In the genomic region with DNA sequence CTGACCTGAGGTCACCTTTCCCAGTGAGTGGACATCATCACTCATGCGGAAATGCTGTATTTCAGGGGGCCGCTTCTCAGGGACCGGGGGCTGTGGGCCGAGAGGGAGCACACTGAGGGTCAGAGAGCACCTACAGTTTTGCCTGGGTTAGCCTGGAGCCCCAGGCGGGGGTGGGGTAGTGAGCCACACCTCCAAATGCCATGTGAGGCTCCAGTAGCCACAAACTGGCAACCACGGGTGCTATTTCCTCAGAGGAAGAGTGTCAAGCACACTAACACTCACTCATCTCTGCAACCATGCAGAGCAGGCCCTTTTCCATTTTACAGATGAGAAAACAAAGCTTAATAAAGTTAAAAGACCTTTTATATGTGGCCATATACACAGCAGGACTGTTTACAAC, we compare ENCODE assay signal across 16 cellular contexts. TPM values are rescaled to one million over a fixed set of nuclear protein-coding genes. Genes with fewer than 3 reads are reported as not detected.
DNase-seq lines count a peak whose midpoint lies in the region; ATAC-seq, FAIRE-seq and TF ChIP-seq lines count a peak whose summit lies in the region.
"Had no signal": no experiment of that assay in that cellular context is flagged by ENCODE, and none has a peak within 500 bp of the region (broad histone marks: within the 10 kb centered on the region; RNA-seq: fewer than 3 reads in every experiment).

No MANE protein-coding gene starts in this region.

- no peaks in the 10 kb centered on the region for H3K9me2 ChIP-seq in GM23248 (ENCODE audit: insufficient read depth)

- WGBS in GM23248 (ENCODE audit: low coverage in 1 of 2, low lambda C conversion rate in 2 of 2, missing lambda C conversion rate in 2 of 2), 2 experiments, result 77 to 87% methylated on average over 6 of the region's 6 CpGs

- ATAC-seq in stimulated activated effector memory CD8-positive, alpha-beta T cell treated with anti-CD3 and anti-CD28 coated beads, Interleukin-12 subunit alpha, Interleukin-12 subunit beta, amount 100 ng/mL, for 72 hours, result no peak
- ATAC-seq: SK-N-SH treated with all-trans-retinoic acid at 6 μM for 48 hours had no signal

- H3K9me3 ChIP-seq in BLaER1 treated with 17β-estradiol and CSF1 and Interleukin-3, amounts not matched to agents 10 nM and 100 nM (replicated peaks in 1 of 11), result no peaks in the 10 kb centered on the region
- H3K9me3 ChIP-seq in kidney (ENCODE audit: control insufficient read depth in 1 of 2, low read length in 2 of 2) (no peaks in the 10 kb centered on the region), GM23248 (ENCODE audit: low read depth) (no peaks in the 10 kb centered on the region)

- peaks cover 71 to 87% (median 82%) of the 10 kb centered on the region in 11 experiments for H3K36me3 ChIP-seq in BLaER1 treated with 17β-estradiol and CSF1 and Interleukin-3, amounts not matched to agents 10 nM and 100 nM
- peaks cover 8 to 21% of the 10 kb centered on the region in 2 donors for H3K36me3 ChIP-seq in kidney (ENCODE audit: control insufficient read depth in 1 of 2, insufficient read depth in 2 of 2, low read length in 2 of 2)
- H3K36me3 ChIP-seq in GM23248 (ENCODE audit: low read depth), result peaks cover 12% of the 10 kb centered on the region; the same call in 1 of the 2 replicates

- peaks cover 0 to 25% (median 5%) of the 10 kb centered on the region in 11 experiments; a peak in 8 of 22 replicates for H4K20me1 ChIP-seq in BLaER1 treated with 17β-estradiol and CSF1 and Interleukin-3, amounts not matched to agents 10 nM and 100 nM
- no peaks in the 10 kb centered on the region for H4K20me1 ChIP-seq in GM23248 (ENCODE audit: insufficient read depth)

- H3K9me3 Mint-ChIP-seq in stimulated activated effector memory CD8-positive, alpha-beta T cell treated with anti-CD3 and anti-CD28 coated beads, Interleukin-12 subunit alpha, Interleukin-12 subunit beta, amount 100 ng/mL, for 72 hours, result no peaks in the 10 kb centered on the region
- H3K9me3 Mint-ChIP-seq: H9 had no signal

- H2AFZ ChIP-seq in GM23248, result no peak overlapping the region

- H3K36me3 Mint-ChIP-seq in stimulated activated effector memory CD8-positive, alpha-beta T cell treated with anti-CD3 and anti-CD28 coated beads, Interleukin-12 subunit alpha, Interleukin-12 subunit beta, amount 100 ng/mL, for 72 hours, result peaks cover 80% of the 10 kb centered on the region

- peaks cover 20% of the 10 kb centered on the region for H3K4me1 Mint-ChIP-seq in stimulated activated effector memory CD8-positive, alpha-beta T cell treated with anti-CD3 and anti-CD28 coated beads, Interleukin-12 subunit alpha, Interleukin-12 subunit beta, amount 100 ng/mL, for 72 hours

- H3F3A ChIP-seq in GM23248 (ENCODE audit: insufficient read depth), result no peaks in the 10 kb centered on the region

- intact Hi-C loops in kidney (cut with DNase I), result no loop called here

- peak overlapping the region; percentile 75 for H3K27ac Mint-ChIP-seq in stimulated activated effector memory CD8-positive, alpha-beta T cell treated with anti-CD3 and anti-CD28 coated beads, Interleukin-12 subunit alpha, Interleukin-12 subunit beta, amount 100 ng/mL, for 72 hours
- H3K27ac Mint-ChIP-seq: H9 had no signal

- peak overlapping the region in 10 of 11 experiments; percentile 18 to 49 (median 36); a peak in 17 of 22 replicates for H3K4me2 ChIP-seq in BLaER1 treated with 17β-estradiol and CSF1 and Interleukin-3, amounts not matched to agents 10 nM and 100 nM
- no peak overlapping the region for H3K4me2 ChIP-seq in GM23248 (ENCODE audit: unreplicated experiment)

- no peaks in the 10 kb centered on the region for H3K27me3 ChIP-seq in BLaER1 treated with 17β-estradiol and CSF1 and Interleukin-3, amounts not matched to agents 10 nM and 100 nM
- no peaks in the 10 kb centered on the region for H3K27me3 ChIP-seq in GM23248 (replicated peaks; ENCODE audit: insufficient read depth)

- H3K4me3 ChIP-seq in BLaER1 treated with 17β-estradiol and CSF1 and Interleukin-3, amounts not matched to agents 10 nM and 100 nM, result no peak overlapping the region
- H3K4me3 ChIP-seq in kidney (ENCODE audit: low read length in 2 of 2) (no peak overlapping the region), GM23248 (no peak overlapping the region)

- H3K27ac ChIP-seq in BLaER1 treated with 17β-estradiol and CSF1 and Interleukin-3, amounts not matched to agents 10 nM and 100 nM, result peak overlapping the region in 8 of 11 experiments; percentile 1 to 54 (median 34); a peak in 15 of 22 replicates
- H3K27ac ChIP-seq in kidney (ENCODE audit: low read depth in 2 of 2, low read length in 2 of 2) (no peak overlapping the region), GM23248 (no peak overlapping the region)

- TF ChIP-seq CTCF in kidney (IDR thresholded peaks at IDR 0.05; ENCODE audit: borderline replicate concordance, extremely low read depth, insufficient read depth), result no peak

- H3K4me1 ChIP-seq in BLaER1 treated with 17β-estradiol and CSF1 and Interleukin-3, amounts not matched to agents 10 nM and 100 nM, result peaks cover 22 to 34% (median 26%) of the 10 kb centered on the region in 10 experiments
- H3K4me1 ChIP-seq in kidney (ENCODE audit: control insufficient read depth in 1 of 2, insufficient read depth in 1 of 2, low read depth in 1 of 2, low read length in 2 of 2) (peaks cover 0 to 3% of the 10 kb centered on the region in 2 donors), GM23248 (ENCODE audit: insufficient read depth) (no peaks in the 10 kb centered on the region)

- no peak overlapping the region for H3K4me3 Mint-ChIP-seq in stimulated activated effector memory CD8-positive, alpha-beta T cell treated with anti-CD3 and anti-CD28 coated beads, Interleukin-12 subunit alpha, Interleukin-12 subunit beta, amount 100 ng/mL, for 72 hours
- H3K4me3 Mint-ChIP-seq: H9 had no signal

- H3K79me2 ChIP-seq in GM23248 (ENCODE audit: insufficient read depth), result no peaks in the 10 kb centered on the region

- peak; percentile 42 for DNase-seq in MV-4-11 (lab: John Stamatoyannopoulos, UW)
- DNase-seq in kidney, result peak; percentile 69
- DNase-seq in stimulated activated effector memory CD8-positive, alpha-beta T cell treated with anti-CD3 and anti-CD28 coated beads, Interleukin-12 subunit alpha, Interleukin-12 subunit beta, amount 100 ng/mL, for 72 hours (ENCODE audit: low spot score in 2 of 2), result no peak
- no peak for DNase-seq in kidney glomerular epithelial cell (lab: John Stamatoyannopoulos, UW)
- no peak for DNase-seq in GM23248
- no peak for DNase-seq in nucleus accumbens (lab: John Stamatoyannopoulos, UW)
- DNase-seq: DND-41, H9, NCI-H1417, NCI-H187, NCI-H226, NCI-H524 treated with DMSO at 0.1 percent for 48 hours, RPMI8226, SIG-M5 had no signal

- in situ Hi-C loops in GM23248 (cut with MboI), result no loop called here

- no peak for FAIRE-seq in kidney (lab: Jason Lieb, UNC)

- peak overlapping the region in 9 of 11 experiments; percentile 28 to 61 (median 48); a peak in 15 of 22 replicates for H3K9ac ChIP-seq in BLaER1 treated with 17β-estradiol and CSF1 and Interleukin-3, amounts not matched to agents 10 nM and 100 nM
- H3K9ac ChIP-seq in kidney (ENCODE audit: low read length in 2 of 2), result no peak overlapping the region
- H3K9ac ChIP-seq in GM23248, result no peak overlapping the region

RNA-seq across cellular contexts. Expression of gene EHMT2, which starts 4.7 kb away (rescaled TPM):
- 40.5 TPM for total RNA-seq in kidney
- polyA plus RNA-seq in kidney (ENCODE audit: insufficient read depth, low read depth, low replicate concordance) (35.3 TPM), GM23248 (2016; fragmentation: Nextera tagmentation; extraction: Ambion mirVana) (26.5 and 27.5 TPM in 2 replicates)
- total RNA-seq in GM23248 (2014; rRNA removed; shearing (Covaris generic)), result 40.2 and 41.5 TPM in 2 replicates

RNA-seq across cellular contexts. Expression of gene ZBTB12, which starts 9.1 kb away (rescaled TPM):
- 3.4 TPM for total RNA-seq in kidney
- polyA plus RNA-seq in kidney (ENCODE audit: insufficient read depth, low read depth, low replicate concordance) (2.5 TPM), GM23248 (2016; fragmentation: Nextera tagmentation; extraction: Ambion mirVana) (not detected in 2 replicates)
- total RNA-seq in GM23248 (2014; rRNA removed; shearing (Covaris generic)), result 2.0 and 6.1 TPM in 2 replicates

RNA-seq across cellular contexts. Expression of gene SLC44A4, which starts 14.0 kb away (rescaled TPM):
- 137 TPM for total RNA-seq in kidney
- 37.4 TPM for polyA plus RNA-seq in kidney (ENCODE audit: insufficient read depth, low read depth, low replicate concordance)
- not detected in 2 replicates for total RNA-seq in GM23248 (2014; rRNA removed; shearing (Covaris generic))
- polyA plus RNA-seq in GM23248 (2016; fragmentation: Nextera tagmentation; extraction: Ambion mirVana), result not detected in 2 replicates

RNA-seq across cellular contexts. Expression of gene NEU1, which starts 30.2 kb away (rescaled TPM):
- 66.9 TPM for total RNA-seq in kidney
- polyA plus RNA-seq in kidney (ENCODE audit: insufficient read depth, low read depth, low replicate concordance), result 131 TPM
- 38.3 and 40.2 TPM in 2 replicates for total RNA-seq in GM23248 (2014; rRNA removed; shearing (Covaris generic))
- polyA plus RNA-seq in GM23248 (2016; fragmentation: Nextera tagmentation; extraction: Ambion mirVana), result 27.8 TPM in 2 replicates

RNA-seq across cellular contexts. Expression of gene C2, which starts 34.7 kb away (rescaled TPM):
- 38.7 TPM for total RNA-seq in kidney
- polyA plus RNA-seq in kidney (ENCODE audit: insufficient read depth, low read depth, low replicate concordance) (84.0 TPM), GM23248 (2016; fragmentation: Nextera tagmentation; extraction: Ambion mirVana) (1.4 and 2.3 TPM in 2 replicates)
- 1.3 and 2.1 TPM in 2 replicates for total RNA-seq in GM23248 (2014; rRNA removed; shearing (Covaris generic))

Comparison
In these comparisons a context has a peak if more than half of its experiments do, and no peak if none do; other contexts are left out.
1. H3K27ac ChIP-seq: peak in BLaER1 treated with 17β-estradiol and CSF1 and Interleukin-3, amounts not matched to agents 10 nM and 100 nM (8 of 11); none in kidney (0 of 2) and GM23248 (single experiment).
2. H3K9ac ChIP-seq: peak in BLaER1 treated with 17β-estradiol and CSF1 and Interleukin-3, amounts not matched to agents 10 nM and 100 nM (9 of 11); none in kidney (0 of 2) and GM23248 (single experiment).
3. DNase-seq: peak in MV-4-11 (single experiment) and kidney (single experiment); none in stimulated activated effector memory CD8-positive, alpha-beta T cell treated with anti-CD3 and anti-CD28 coated beads, Interleukin-12 subunit alpha, Interleukin-12 subunit beta, amount 100 ng/mL, for 72 hours (0 of 2), kidney glomerular epithelial cell (single experiment), GM23248 (single experiment) and nucleus accumbens (0 of 56).
4. RNA of gene SLC44A4, which starts 14.0 kb away (total RNA-seq): 137 TPM in kidney (single experiment); not detected in GM23248; every median in the first group is over 100 times any median in the second.